Comparison of ENCODE assay signal across 21 cellular contexts in the genomic region with DNA sequence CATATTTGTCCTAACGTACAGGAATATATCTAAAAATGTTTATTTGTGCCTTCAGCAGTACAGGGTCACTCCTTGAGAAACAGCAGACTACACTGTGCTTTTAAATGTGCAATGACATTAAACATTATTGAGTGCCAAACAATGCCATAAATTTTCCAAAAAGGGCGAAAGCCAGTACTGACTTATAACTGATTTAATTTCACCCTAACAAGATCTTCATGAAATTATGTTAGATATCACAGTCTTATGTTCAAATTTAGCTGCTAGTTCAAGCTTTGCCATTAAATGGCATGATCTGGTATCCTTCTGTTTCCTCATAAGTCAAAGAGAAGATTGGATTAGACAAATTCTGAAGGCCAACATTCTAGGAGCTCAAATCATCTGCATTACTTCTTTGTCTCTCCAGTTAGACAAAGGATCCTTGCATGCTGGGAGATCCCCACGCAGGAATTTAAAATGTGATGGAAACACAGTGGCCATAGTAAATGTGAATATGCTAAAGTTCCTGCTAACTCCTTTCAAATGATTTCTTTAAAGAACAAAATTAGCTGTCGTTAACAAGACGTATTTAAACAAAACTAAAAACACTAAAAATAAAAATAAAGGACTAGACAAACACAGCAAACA.
"Had no signal": no experiment of that assay in that cellular context is flagged by ENCODE, and none has a peak within 500 bp of the region (broad histone marks: within the 10 kb centered on the region; RNA-seq: fewer than 3 reads in every experiment).

No MANE protein-coding gene starts in this region.

- H3K9me3 Mint-ChIP-seq: activated CD4-positive, alpha-beta memory T cell treated with anti-CD3 and anti-CD28 coated beads, Interleukin-2, amount 10 ng/mL, durations not matched to agents 7 days and 5 days; activated naive CD8-positive, alpha-beta T cell treated with anti-CD3 and anti-CD28 coated beads for 36 hours; stimulated activated naive CD8-positive, alpha-beta T cell treated with anti-CD3 and anti-CD28 coated beads, Interleukin-15, amount 100 ng/mL, for 72 hours had no signal

- H3K4me3 Mint-ChIP-seq: activated CD4-positive, alpha-beta memory T cell treated with anti-CD3 and anti-CD28 coated beads, Interleukin-2, amount 10 ng/mL, durations not matched to agents 7 days and 5 days; activated CD4-positive, alpha-beta T cell treated with anti-CD3 and anti-CD28 coated beads for 36 hours; activated naive CD8-positive, alpha-beta T cell treated with anti-CD3 and anti-CD28 coated beads for 36 hours; nephron; stimulated activated naive CD8-positive, alpha-beta T cell treated with anti-CD3 and anti-CD28 coated beads, Interleukin-15, amount 100 ng/mL, for 72 hours had no signal

- H3K27me3 Mint-ChIP-seq: activated CD4-positive, alpha-beta memory T cell treated with anti-CD3 and anti-CD28 coated beads, Interleukin-2, amount 10 ng/mL, durations not matched to agents 7 days and 5 days; activated CD4-positive, alpha-beta T cell treated with anti-CD3 and anti-CD28 coated beads for 36 hours; activated naive CD8-positive, alpha-beta T cell treated with anti-CD3 and anti-CD28 coated beads for 36 hours; stimulated activated naive CD8-positive, alpha-beta T cell treated with anti-CD3 and anti-CD28 coated beads, Interleukin-15, amount 100 ng/mL, for 72 hours had no signal

- H3K4me1 ChIP-seq: breast epithelium, esophagus squamous epithelium, pancreas had no signal

- ATAC-seq: activated CD4-positive, alpha-beta T cell treated with anti-CD3 and anti-CD28 coated beads for 36 hours; foreskin keratinocyte; heart right ventricle; pancreas; stimulated activated naive CD8-positive, alpha-beta T cell treated with anti-CD3 and anti-CD28 coated beads, Interleukin-15, amount 100 ng/mL, for 72 hours had no signal

- H3K36me3 ChIP-seq: breast epithelium, esophagus squamous epithelium, heart right ventricle, left ventricle myocardium inferior, pancreas, transverse colon, WERI-Rb-1 had no signal

- H3K4me1 Mint-ChIP-seq: nephron had no signal

- H3K27me3 ChIP-seq: breast epithelium, esophagus squamous epithelium, foreskin keratinocyte, transverse colon had no signal

- H3K27ac ChIP-seq: breast epithelium, esophagus squamous epithelium, foreskin keratinocyte, heart right ventricle, left ventricle myocardium inferior, pancreas, transverse colon, WERI-Rb-1 had no signal

- H3K36me3 Mint-ChIP-seq: activated naive CD8-positive, alpha-beta T cell treated with anti-CD3 and anti-CD28 coated beads for 36 hours had no signal

- H3K9me3 ChIP-seq: breast epithelium, esophagus squamous epithelium, left ventricle myocardium inferior, pancreas, transverse colon had no signal

- DNase-seq: activated CD4-positive, alpha-beta memory T cell treated with anti-CD3 and anti-CD28 coated beads, Interleukin-2, amount 10 ng/mL, durations not matched to agents 7 days and 5 days; activated CD4-positive, alpha-beta T cell treated with anti-CD3 and anti-CD28 coated beads for 36 hours; activated gamma-delta T cell treated with Interleukin-2 at 50 U/mL for 16 hours; activated naive CD8-positive, alpha-beta T cell treated with anti-CD3 and anti-CD28 coated beads for 36 hours; activated T-cell treated with anti-CD3 and anti-CD28 coated beads, Interleukin-2, amount 50 U/mL, for 48 hours; esophagus squamous epithelium; foreskin keratinocyte; heart right ventricle; islet precursor cell; left ventricle myocardium inferior; mesenchymal stem cell; pancreas; retina; stimulated activated CD4-positive, alpha-beta T cell treated with anti-CD3 and anti-CD28 coated beads, Interleukin-15, amount 100 ng/mL, for 24 hours; stimulated activated CD4-positive, alpha-beta T cell treated with anti-CD3 and anti-CD28 coated beads, Interleukin-4, amount 100 ng/mL, for 4 hours; stimulated activated naive CD8-positive, alpha-beta T cell treated with anti-CD3 and anti-CD28 coated beads, Interleukin-15, amount 100 ng/mL, for 72 hours; T1000; transverse colon; WERI-Rb-1 had no signal

- H3K27ac Mint-ChIP-seq: activated CD4-positive, alpha-beta memory T cell treated with anti-CD3 and anti-CD28 coated beads, Interleukin-2, amount 10 ng/mL, durations not matched to agents 7 days and 5 days; activated CD4-positive, alpha-beta T cell treated with anti-CD3 and anti-CD28 coated beads for 36 hours; activated naive CD8-positive, alpha-beta T cell treated with anti-CD3 and anti-CD28 coated beads for 36 hours; nephron had no signal

- H3K4me3 ChIP-seq: breast epithelium, esophagus squamous epithelium, heart right ventricle, left ventricle myocardium inferior, pancreas, transverse colon had no signal
